Comparison of ENCODE assay signal across 22 cellular contexts in genomic region chr10:126314848-126315247, GRCh38.
DNase-seq lines count a peak whose midpoint lies in the region; ATAC-seq, FAIRE-seq and TF ChIP-seq lines count a peak whose summit lies in the region.
"Had no signal": no experiment of that assay in that cellular context is flagged by ENCODE, and none has a peak within 500 bp of the region (broad histone marks: within the 10 kb centered on the region; RNA-seq: fewer than 3 reads in every experiment).

No MANE protein-coding gene starts in this region.

- H2BK120ac ChIP-seq in H1 (replicated peaks; ENCODE audit: low read depth, low read length) = no peak overlapping the region

- H3F3A ChIP-seq in GM23338 (replicated peaks; ENCODE audit: low read depth) (no peaks in the 10 kb centered on the region), smooth muscle cell (ENCODE audit: low read depth) (peaks cover 10% of the 10 kb centered on the region)

- no peak overlapping the region for H3K4me2 ChIP-seq in GM23338
- no peak overlapping the region for H3K4me2 ChIP-seq in H1 (ENCODE audit: insufficient read depth in 1 of 2, low read depth in 2 of 2, low read length in 2 of 2)
- H3K4me2 ChIP-seq in osteoblast (ENCODE audit: insufficient read depth, low read length) = no peak overlapping the region
- H3K4me2 ChIP-seq in smooth muscle cell = no peak overlapping the region
- H3K4me2 ChIP-seq: KMS-11 had no signal

- no peak overlapping the region for H3K9ac ChIP-seq in H1 (replicated peaks in 1 of 4; ENCODE audit: extremely low read depth in 1 of 4, low read depth in 3 of 4, low read length in 3 of 4)
- no peak overlapping the region for H3K9ac ChIP-seq in smooth muscle cell (ENCODE audit: low read depth)
- H3K9ac ChIP-seq: KMS-11 had no signal

- H3K14ac ChIP-seq in H1 (ENCODE audit: insufficient read length) = no peak overlapping the region

- no peaks in the 10 kb centered on the region for H3K4me1 Mint-ChIP-seq in GM23338
- H3K4me1 Mint-ChIP-seq: IgD-negative memory B cell had no signal

- H3K4me1 ChIP-seq in GM23338 (ENCODE audit: insufficient read depth) (no peaks in the 10 kb centered on the region), H1 (replicated peaks in 1 of 4; ENCODE audit: control insufficient read depth in 3 of 4, insufficient read depth in 4 of 4, low read length in 3 of 4) (no peaks in the 10 kb centered on the region), osteoblast (ENCODE audit: insufficient read depth, low read length) (peaks cover 19% of the 10 kb centered on the region), smooth muscle cell (ENCODE audit: low read depth) (peaks cover 4% of the 10 kb centered on the region)
- H3K4me1 ChIP-seq: HAP-1 had no signal

- H3K23ac ChIP-seq in H1 (ENCODE audit: insufficient read length) = no peak overlapping the region

- H2BK12ac ChIP-seq in H1 (ENCODE audit: low read depth, low read length) = no peak overlapping the region

- H3K27me3 ChIP-seq in GM23338 (ENCODE audit: insufficient read depth) = no peaks in the 10 kb centered on the region
- H3K27me3 ChIP-seq in H1 (replicated peaks in 1 of 4; ENCODE audit: control insufficient read depth in 3 of 4, extremely low read depth in 1 of 4, insufficient read depth in 3 of 4, low read length in 3 of 4) = no peaks in the 10 kb centered on the region
- no peaks in the 10 kb centered on the region for H3K27me3 ChIP-seq in osteoblast (ENCODE audit: insufficient read depth, low read length)
- H3K27me3 ChIP-seq in smooth muscle cell (ENCODE audit: low read depth) = no peaks in the 10 kb centered on the region

- H3K56ac ChIP-seq in H1 (replicated peaks; ENCODE audit: insufficient read length, low read depth, low read length) = no peak overlapping the region

- H3K4me3 Mint-ChIP-seq in GM23338 = no peak overlapping the region
- H3K4me3 Mint-ChIP-seq: IgD-negative memory B cell had no signal

- H4K91ac ChIP-seq in H1 (replicated peaks; ENCODE audit: insufficient read length, low read length) = no peak overlapping the region

- no peak for TF ChIP-seq CTCF in GM23338 (conservative IDR thresholded peaks at IDR 0.05; ENCODE audit: low read depth in 2 of 2)
- TF ChIP-seq CTCF in H1 (IDR thresholded peaks at IDR 0.05; ENCODE audit: control extremely low read depth in 1 of 3, insufficient read depth in 1 of 3, low read depth in 1 of 3, low read length in 3 of 3) = no peak
- TF ChIP-seq CTCF in osteoblast (IDR thresholded peaks at IDR 0.05; ENCODE audit: extremely low read depth, low read depth, low read length) = no peak
- no peak for TF ChIP-seq CTCF in smooth muscle cell (IDR thresholded peaks at IDR 0.05; ENCODE audit: borderline replicate concordance, insufficient read depth, poor library complexity, severe bottlenecking)

- H3K36me3 ChIP-seq in GM23338 (ENCODE audit: insufficient read depth) = no peaks in the 10 kb centered on the region
- no peaks in the 10 kb centered on the region for H3K36me3 ChIP-seq in H1 (ENCODE audit: control insufficient read depth in 2 of 4, insufficient read depth in 4 of 4, low read length in 3 of 4)
- H3K36me3 ChIP-seq in osteoblast (ENCODE audit: insufficient read depth, low read length) = peaks cover 45% of the 10 kb centered on the region
- H3K36me3 ChIP-seq in smooth muscle cell (ENCODE audit: low read depth) = no peaks in the 10 kb centered on the region
- H3K36me3 ChIP-seq: HAP-1 had no signal

- no peak overlapping the region for H2BK20ac ChIP-seq in H1 (ENCODE audit: low read length)

- H3K4ac ChIP-seq in H1 (replicated peaks; ENCODE audit: insufficient read length, low read depth, low read length) = no peak overlapping the region

- peak overlapping the region; percentile 32; the same call in 1 of the 2 replicates for H2AFZ ChIP-seq in GM23338
- H2AFZ ChIP-seq in H1 (ENCODE audit: low read length) = no peak overlapping the region
- no peak overlapping the region for H2AFZ ChIP-seq in osteoblast (ENCODE audit: low read length)
- no peak overlapping the region for H2AFZ ChIP-seq in smooth muscle cell (ENCODE audit: low read depth)

- no peak for TF ChIP-seq EP300 in H1 (IDR thresholded peaks at IDR 0.05; ENCODE audit: borderline replicate concordance in 1 of 2, low read depth in 2 of 2, low read length in 2 of 2)

- H4K20me1 ChIP-seq in GM23338 (replicated peaks; ENCODE audit: insufficient read depth) (no peaks in the 10 kb centered on the region), H1 (replicated peaks in 1 of 2; ENCODE audit: control insufficient read depth in 1 of 2, insufficient read depth in 2 of 2, low read length in 2 of 2) (peaks cover 0 to 3% of the 10 kb centered on the region in 2 experiments), osteoblast (ENCODE audit: insufficient read depth, low read length) (peaks cover 14% of the 10 kb centered on the region), smooth muscle cell (ENCODE audit: low read depth) (no peaks in the 10 kb centered on the region)

- TF ChIP-seq POLR2A in H1 (IDR thresholded peaks at IDR 0.05; ENCODE audit: control extremely low read depth in 1 of 2, low read depth in 2 of 2, low read length in 2 of 2) = no peak

- TF ChIP-seq RAD21 in H1 (IDR thresholded peaks at IDR 0.05 in 1 of 2, conservative IDR thresholded peaks at IDR 0.05 in 1 of 2; ENCODE audit: low read depth in 2 of 2, low read length in 2 of 2) = no peak

- H3K36me3 Mint-ChIP-seq in GM23338 (ENCODE audit: low read depth) = no peaks in the 10 kb centered on the region

- no peak overlapping the region for H4K5ac ChIP-seq in H1 (ENCODE audit: insufficient read length, low read depth, low read length)

- H3K18ac ChIP-seq in H1 (ENCODE audit: extremely low read depth, low read length) = no peak overlapping the region

- H3K79me2 ChIP-seq in GM23338 (replicated peaks; ENCODE audit: insufficient read depth) (no peaks in the 10 kb centered on the region), H1 (ENCODE audit: control insufficient read depth in 1 of 2, insufficient read depth in 2 of 2, low read length in 2 of 2) (no peaks in the 10 kb centered on the region), osteoblast (ENCODE audit: insufficient read depth, low read length) (peaks cover 52% of the 10 kb centered on the region), smooth muscle cell (ENCODE audit: low read depth) (peaks cover 4% of the 10 kb centered on the region)

- H4K8ac ChIP-seq in H1 (ENCODE audit: extremely low read depth, insufficient read depth, low read length) = no peak overlapping the region

- H3K79me1 ChIP-seq in H1 (ENCODE audit: low read depth, low read length) = no peaks in the 10 kb centered on the region

- no peak overlapping the region for H2AK5ac ChIP-seq in H1 (ENCODE audit: low read depth, low read length)

- POLR2A ChIA-PET in H1 (lab: Charles Lee; ENCODE audit: partially characterized antibody) = no interaction called here

- WGBS in H1 (ENCODE audit: extremely low coverage in 1 of 2, insufficient coverage in 1 of 2, insufficient read length in 1 of 2, insufficient replicate concordance in 2 of 2, low coverage in 1 of 2, low lambda C conversion rate in 2 of 2, missing lambda C conversion rate in 1 of 2), 2 experiments = 91% methylated on average over 7 of the region's 7 CpGs; no CpG with 5 or more reads in 1 of the 2 experiments
- 88% methylated on average over 7 of the region's 7 CpGs for WGBS in smooth muscle cell (ENCODE audit: low lambda C conversion rate)

- ATAC-seq in GM23338 = no peak
- ATAC-seq in HG03354 (IDR thresholded peaks at IDR 0.05; ENCODE audit: poor library complexity, severe bottlenecking, unreplicated experiment) = no peak

- H3K9me3 ChIP-seq in H1 (ENCODE audit: insufficient read depth in 2 of 2, low read depth in 1 of 2, low read length in 1 of 2) (no peaks in the 10 kb centered on the region), osteoblast (ENCODE audit: low read depth, low read length) (no peaks in the 10 kb centered on the region), smooth muscle cell (replicated peaks; ENCODE audit: low read depth) (no peaks in the 10 kb centered on the region)
- H3K9me3 ChIP-seq: HAP-1 had no signal

- peaks cover 15% of the 10 kb centered on the region; the same call in 1 of the 2 replicates for H3K9me2 ChIP-seq in GM23338 (ENCODE audit: insufficient read depth)

- no peak overlapping the region for H2BK5ac ChIP-seq in H1 (ENCODE audit: low read depth, low read length)

- peaks cover 4% of the 10 kb centered on the region; the same call in 1 of the 2 replicates for H3K23me2 ChIP-seq in H1 (ENCODE audit: low read depth, low read length)

- H2BK15ac ChIP-seq in H1 (ENCODE audit: low read length) = no peak overlapping the region

- H3K9me3 Mint-ChIP-seq in GM23338 = no peaks in the 10 kb centered on the region

- H3K27ac ChIP-seq in GM23338 (ENCODE audit: low read depth) (no peak overlapping the region), H1 (ENCODE audit: low read depth, low read length) (no peak overlapping the region), osteoblast (ENCODE audit: low read depth, low read length) (peak overlapping the region; percentile 84), smooth muscle cell (ENCODE audit: low read depth) (peak overlapping the region; percentile 75)
- H3K27ac ChIP-seq: HL-60, KMS-11 had no signal

- H3K27me3 Mint-ChIP-seq in GM23338 (ENCODE audit: insufficient read depth, low read depth, poor library complexity) = no peaks in the 10 kb centered on the region

- no peak overlapping the region for H3K27ac Mint-ChIP-seq in GM23338
- H3K27ac Mint-ChIP-seq: IgD-negative memory B cell had no signal

- DNase-seq in GM23338 (ENCODE audit: low spot score) (no peak), H1 (ENCODE audit: low read depth in 1 of 2, low spot score in 2 of 2) (no peak), osteoblast (ENCODE audit: insufficient read length, low spot score, missing footprints) (no peak), smooth muscle cell (lab: John Stamatoyannopoulos, UW; ENCODE audit: unreplicated experiment) (no peak)
- no peak for DNase-seq in activated CD4-positive, alpha-beta T cell treated with anti-CD3 and anti-CD28 coated beads, Interleukin-2, amount 50 U/mL, for 48 hours
- no peak for DNase-seq in activated naive CD4-positive, alpha-beta T cell treated with Interleukin-2 at 50 U/mL for 16 hours
- DNase-seq: 8988T, DMS153, DND-41, MM.1S, NCI-H1694, NCI-H2029 treated with DMSO at 0.1 percent for 48 hours, NCI-H2227 treated with DMSO at 0.1 percent for 48 hours, NCI-H526 treated with DMSO at 0.1 percent for 48 hours, Right ventricle myocardium superior, RPMI8226 had no signal

- H3K4me3 ChIP-seq in GM23338 = no peak overlapping the region
- H3K4me3 ChIP-seq in H1 (ENCODE audit: extremely low read depth in 1 of 4, insufficient read depth in 2 of 4, low read depth in 3 of 4, low read length in 4 of 4) = no peak overlapping the region
- H3K4me3 ChIP-seq in osteoblast (ENCODE audit: insufficient read depth, low read length) = no peak overlapping the region
- H3K4me3 ChIP-seq in smooth muscle cell = no peak overlapping the region
- H3K4me3 ChIP-seq: HAP-1 had no signal

- peak; percentile 45 for FAIRE-seq in H1 (lab: Jason Lieb, UNC)
- FAIRE-seq: GM12892 had no signal

- CTCF ChIA-PET in H1 (lab: Charles Lee; ENCODE audit: partially characterized antibody) = interaction anchor here (1.1 to 1.4 kb wide), 2 partner anchors 10 to 12 kb away, joined by 3 to 5 read pairs; no protein-coding TSS in a partner anchor

TF ChIP-seq in GM23338, 12 proteins besides CTCF, POLR2A, EP300 and RAD21 (continues in another document):
- TF ChIP-seq NANOG (IDR thresholded peaks at IDR 0.05; ENCODE audit: borderline replicate concordance) (no peak), JUNB (IDR thresholded peaks at IDR 0.05; ENCODE audit: unreplicated experiment) (no peak)

TF ChIP-seq in H1, 55 proteins besides CTCF, POLR2A, EP300 and RAD21 (continues in another document):
- TF ChIP-seq HDAC6 (IDR thresholded peaks at IDR 0.05; ENCODE audit: low read depth, low read length) = no peak

Comparison
In these comparisons a context has a peak if more than half of its experiments do, and no peak if none do; other contexts are left out.
1. H3K27ac ChIP-seq: peak in osteoblast (single experiment) and smooth muscle cell (single experiment); none in GM23338 (single experiment) and H1 (single experiment).